Comparison of ENCODE assay signal across 1 cellular context in genomic region chr10:30935078-30935477, GRCh38.
TF ChIP-seq lines count a peak whose summit lies in the region.

No MANE protein-coding gene starts in this region.

TF ChIP-seq in SK-N-SH, 30 proteins besides CTCF, POLR2A, EP300 and RAD21 (continued from another document):
- TF ChIP-seq ZBTB33 (IDR thresholded peaks at IDR 0.05; ENCODE audit: borderline replicate concordance, low read depth) (no peak), JUND (IDR thresholded peaks at IDR 0.05) (no peak)
- TF ChIP-seq, protein P1, sequence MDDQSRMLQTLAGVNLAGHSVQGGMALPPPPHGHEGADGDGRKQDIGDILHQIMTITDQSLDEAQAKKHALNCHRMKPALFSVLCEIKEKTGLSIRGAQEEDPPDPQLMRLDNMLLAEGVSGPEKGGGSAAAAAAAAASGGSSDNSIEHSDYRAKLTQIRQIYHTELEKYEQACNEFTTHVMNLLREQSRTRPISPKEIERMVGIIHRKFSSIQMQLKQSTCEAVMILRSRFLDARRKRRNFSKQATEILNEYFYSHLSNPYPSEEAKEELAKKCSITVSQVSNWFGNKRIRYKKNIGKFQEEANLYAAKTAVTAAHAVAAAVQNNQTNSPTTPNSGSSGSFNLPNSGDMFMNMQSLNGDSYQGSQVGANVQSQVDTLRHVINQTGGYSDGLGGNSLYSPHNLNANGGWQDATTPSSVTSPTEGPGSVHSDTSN (IDR thresholded peaks at IDR 0.05): no peak
